Comparison of ENCODE assay signal across 1 cellular context in the genomic region with DNA sequence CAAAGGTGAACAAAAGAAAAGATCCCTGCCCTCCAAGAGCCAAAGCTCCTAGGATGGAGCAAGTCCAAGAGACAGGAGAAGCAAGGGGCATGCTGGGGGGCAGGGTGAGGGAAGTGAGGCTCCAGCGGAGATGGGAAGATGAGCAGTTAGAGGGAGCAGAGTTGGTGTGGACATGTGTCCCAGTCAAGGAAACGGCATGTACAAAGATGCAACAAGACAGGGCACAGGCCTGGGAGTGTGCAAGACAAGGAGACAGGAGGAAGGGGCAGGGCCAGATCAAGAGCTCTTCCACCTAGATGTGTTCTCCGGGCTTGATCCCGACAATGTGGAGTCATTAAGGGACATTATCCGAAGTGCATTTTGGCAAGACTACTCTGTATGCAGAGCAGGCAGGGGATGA.
TF ChIP-seq lines count a peak whose summit lies in the region.

No MANE protein-coding gene starts in this region.

TF ChIP-seq in GM23338, 12 proteins besides CTCF, POLR2A, EP300 and RAD21:
- TF ChIP-seq EZH2phosphoT487 (IDR thresholded peaks at IDR 0.05; ENCODE audit: unreplicated experiment) (no peak), JUNB (IDR thresholded peaks at IDR 0.05; ENCODE audit: unreplicated experiment) (no peak), NANOG (IDR thresholded peaks at IDR 0.05; ENCODE audit: borderline replicate concordance) (no peak), POLR2AphosphoS5 (IDR thresholded peaks at IDR 0.05; ENCODE audit: low read depth) (no peak), ZNF114 (CRISPR knock-in tag; IDR thresholded peaks at IDR 0.05) (no peak), STAT1 (IDR thresholded peaks at IDR 0.05; ENCODE audit: unreplicated experiment) (no peak)
- TF ChIP-seq, protein P1, sequence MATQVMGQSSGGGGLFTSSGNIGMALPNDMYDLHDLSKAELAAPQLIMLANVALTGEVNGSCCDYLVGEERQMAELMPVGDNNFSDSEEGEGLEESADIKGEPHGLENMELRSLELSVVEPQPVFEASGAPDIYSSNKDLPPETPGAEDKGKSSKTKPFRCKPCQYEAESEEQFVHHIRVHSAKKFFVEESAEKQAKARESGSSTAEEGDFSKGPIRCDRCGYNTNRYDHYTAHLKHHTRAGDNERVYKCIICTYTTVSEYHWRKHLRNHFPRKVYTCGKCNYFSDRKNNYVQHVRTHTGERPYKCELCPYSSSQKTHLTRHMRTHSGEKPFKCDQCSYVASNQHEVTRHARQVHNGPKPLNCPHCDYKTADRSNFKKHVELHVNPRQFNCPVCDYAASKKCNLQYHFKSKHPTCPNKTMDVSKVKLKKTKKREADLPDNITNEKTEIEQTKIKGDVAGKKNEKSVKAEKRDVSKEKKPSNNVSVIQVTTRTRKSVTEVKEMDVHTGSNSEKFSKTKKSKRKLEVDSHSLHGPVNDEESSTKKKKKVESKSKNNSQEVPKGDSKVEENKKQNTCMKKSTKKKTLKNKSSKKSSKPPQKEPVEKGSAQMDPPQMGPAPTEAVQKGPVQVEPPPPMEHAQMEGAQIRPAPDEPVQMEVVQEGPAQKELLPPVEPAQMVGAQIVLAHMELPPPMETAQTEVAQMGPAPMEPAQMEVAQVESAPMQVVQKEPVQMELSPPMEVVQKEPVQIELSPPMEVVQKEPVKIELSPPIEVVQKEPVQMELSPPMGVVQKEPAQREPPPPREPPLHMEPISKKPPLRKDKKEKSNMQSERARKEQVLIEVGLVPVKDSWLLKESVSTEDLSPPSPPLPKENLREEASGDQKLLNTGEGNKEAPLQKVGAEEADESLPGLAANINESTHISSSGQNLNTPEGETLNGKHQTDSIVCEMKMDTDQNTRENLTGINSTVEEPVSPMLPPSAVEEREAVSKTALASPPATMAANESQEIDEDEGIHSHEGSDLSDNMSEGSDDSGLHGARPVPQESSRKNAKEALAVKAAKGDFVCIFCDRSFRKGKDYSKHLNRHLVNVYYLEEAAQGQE (IDR thresholded peaks at IDR 0.05; ENCODE audit: unreplicated experiment): no peak
- TF ChIP-seq, protein P2, sequence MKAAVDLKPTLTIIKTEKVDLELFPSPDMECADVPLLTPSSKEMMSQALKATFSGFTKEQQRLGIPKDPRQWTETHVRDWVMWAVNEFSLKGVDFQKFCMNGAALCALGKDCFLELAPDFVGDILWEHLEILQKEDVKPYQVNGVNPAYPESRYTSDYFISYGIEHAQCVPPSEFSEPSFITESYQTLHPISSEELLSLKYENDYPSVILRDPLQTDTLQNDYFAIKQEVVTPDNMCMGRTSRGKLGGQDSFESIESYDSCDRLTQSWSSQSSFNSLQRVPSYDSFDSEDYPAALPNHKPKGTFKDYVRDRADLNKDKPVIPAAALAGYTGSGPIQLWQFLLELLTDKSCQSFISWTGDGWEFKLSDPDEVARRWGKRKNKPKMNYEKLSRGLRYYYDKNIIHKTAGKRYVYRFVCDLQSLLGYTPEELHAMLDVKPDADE (IDR thresholded peaks at IDR 0.05): no peak
